In genomic region chr2:207933396-207934045, GRCh38 we compare ENCODE assay signal across 1 cellular context.
TF ChIP-seq lines count a peak whose summit lies in the region.

No MANE protein-coding gene starts in this region.

TF ChIP-seq in HepG2, 621 proteins besides CTCF, POLR2A, EP300 and RAD21:
- TF ChIP-seq, protein P1, sequence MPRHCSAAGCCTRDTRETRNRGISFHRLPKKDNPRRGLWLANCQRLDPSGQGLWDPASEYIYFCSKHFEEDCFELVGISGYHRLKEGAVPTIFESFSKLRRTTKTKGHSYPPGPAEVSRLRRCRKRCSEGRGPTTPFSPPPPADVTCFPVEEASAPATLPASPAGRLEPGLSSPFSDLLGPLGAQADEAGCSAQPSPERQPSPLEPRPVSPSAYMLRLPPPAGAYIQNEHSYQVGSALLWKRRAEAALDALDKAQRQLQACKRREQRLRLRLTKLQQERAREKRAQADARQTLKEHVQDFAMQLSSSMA (CRISPR knock-in tag; IDR thresholded peaks at IDR 0.05): no peak
- TF ChIP-seq CBX2 (IDR thresholded peaks at IDR 0.05; ENCODE audit: low read depth, low read length): no peak
- TF ChIP-seq CBX2 (CRISPR knock-in tag; IDR thresholded peaks at IDR 0.05; ENCODE audit: low read depth): no peak
